8 cellular contexts compared by ENCODE assay signal in genomic region chr9:35051069-35051967, GRCh38. TPM values are rescaled to one million over a fixed set of nuclear protein-coding genes. Genes with fewer than 3 reads are reported as not detected.
DNase-seq lines count a peak whose midpoint lies in the region; ATAC-seq and TF ChIP-seq lines count a peak whose summit lies in the region.

No MANE protein-coding gene starts in this region.

- TF ChIP-seq POLR2A in GM18505 (IDR thresholded peaks at IDR 0.05; ENCODE audit: borderline replicate concordance, extremely low read depth, insufficient read depth, insufficient read length): no peak

- ATAC-seq in SK-N-SH treated with all-trans-retinoic acid at 6 μM for 48 hours (peak; percentile 78), HG03175 (IDR thresholded peaks at IDR 0.05; ENCODE audit: unreplicated experiment) (no peak), GM18505 (IDR thresholded peaks at IDR 0.05; ENCODE audit: unreplicated experiment) (no peak)

- in situ Hi-C loops in astrocyte of the cerebellum (cut with HindIII; ENCODE audit: low sequenced_read_pairs): no loop called here

- H3K4me3 ChIP-seq in astrocyte of the cerebellum (ENCODE audit: low read depth, low read length): no peak overlapping the region

- DNase-seq in DMS53 treated with DMSO at 0.1 percent for 48 hours (lab: John Stamatoyannopoulos, UW; ENCODE audit: unreplicated experiment): peak; percentile 34
- peak; percentile 78 for DNase-seq in HT-29 (ENCODE audit: low spot score)
- DNase-seq in astrocyte of the cerebellum (ENCODE audit: low read depth): no peak
- peak; percentile 65 for DNase-seq in inferior parietal cortex (ENCODE audit: extremely low spot score)
- peak; percentile 37 to 54 for DNase-seq in stimulated activated CD4-positive, alpha-beta T cell treated with anti-CD3 and anti-CD28 coated beads, Interleukin-4, amount 100 ng/mL, for 48 hours (ENCODE audit: low read depth in 2 of 2)

- peak; percentile 73 for TF ChIP-seq CTCF in astrocyte of the cerebellum (IDR thresholded peaks at IDR 0.05; ENCODE audit: low read depth, low read length, missing control alignments)

TF ChIP-seq in SK-N-SH treated with all-trans-retinoic acid at 6 μM for 48 hours, 23 proteins besides CTCF, POLR2A, EP300 and RAD21:
- TF ChIP-seq ESRRG (CRISPR knock-in tag; IDR thresholded peaks at IDR 0.05) (no peak), OSR1 (CRISPR knock-in tag; IDR thresholded peaks at IDR 0.05) (no peak), POU6F1 (CRISPR knock-in tag; IDR thresholded peaks at IDR 0.05; ENCODE audit: borderline replicate concordance, low read depth) (no peak), TOX (CRISPR knock-in tag; IDR thresholded peaks at IDR 0.05; ENCODE audit: borderline replicate concordance) (no peak), TSHZ2 (CRISPR knock-in tag; IDR thresholded peaks at IDR 0.05) (no peak), PPARA (CRISPR knock-in tag; IDR thresholded peaks at IDR 0.05; ENCODE audit: borderline replicate concordance) (no peak), TCF4 (CRISPR knock-in tag; IDR thresholded peaks at IDR 0.05; ENCODE audit: borderline replicate concordance) (no peak), ARNTL (CRISPR knock-in tag; IDR thresholded peaks at IDR 0.05; ENCODE audit: borderline replicate concordance, low read depth) (no peak), RARB (CRISPR knock-in tag; IDR thresholded peaks at IDR 0.05) (no peak), CSRNP3 (CRISPR knock-in tag; IDR thresholded peaks at IDR 0.05) (no peak)

RNA-seq across cellular contexts. Expression of gene VCP, which starts 21.1 kb away (rescaled TPM):
- 347 and 349 TPM in 2 replicates for total RNA-seq in HT-29 (2014; rRNA removed; shearing (Covaris generic))

RNA-seq across cellular contexts. Expression of gene FANCG, which starts 28.4 kb away (rescaled TPM):
- total RNA-seq in HT-29 (2014; rRNA removed; shearing (Covaris generic)): 51.1 and 62.5 TPM in 2 replicates

RNA-seq across cellular contexts. Expression of gene PIGO, which starts 45.1 kb away (rescaled TPM):
- 33.4 and 38.5 TPM in 2 replicates for total RNA-seq in HT-29 (2014; rRNA removed; shearing (Covaris generic))

RNA-seq across cellular contexts. Expression of gene STOML2, which starts 51.6 kb away (rescaled TPM):
- 252 and 264 TPM in 2 replicates for total RNA-seq in HT-29 (2014; rRNA removed; shearing (Covaris generic))
